In genomic region chr5:120465281-120465961, GRCh38 we compare ENCODE assay signal across 8 cellular contexts. TPM values are rescaled to one million over a fixed set of nuclear protein-coding genes. Genes with fewer than 3 reads are reported as not detected.
A peak's percentile ranks its signal among the peaks of the same experiment; 100 is the strongest.
DNase-seq lines count a peak whose midpoint lies in the region; ATAC-seq and FAIRE-seq lines count a peak whose summit lies in the region.

No MANE protein-coding gene starts in this region.

- H3K36me3 Mint-ChIP-seq in activated CD8-positive, alpha-beta memory T cell treated with anti-CD3 and anti-CD28 coated beads, Interleukin-2, amount 10 ng/mL, durations not matched to agents 7 days and 5 days = peaks cover 1% of the 10 kb centered on the region
- H3K36me3 Mint-ChIP-seq in activated T-helper 2 cell treated with anti-CD3 and anti-CD28 coated beads, Interferon-gamma antibody, Interleukin-2, Interleukin-4, amounts not matched to agents 10 μg/mL and 5 μg/mL and 100 μg/mL, durations not matched to agents 14 hours and 24 hours and 36 hours (ENCODE audit: low read depth) = no peaks in the 10 kb centered on the region

- H3K9me3 Mint-ChIP-seq in activated CD8-positive, alpha-beta memory T cell treated with anti-CD3 and anti-CD28 coated beads, Interleukin-2, amount 10 ng/mL, durations not matched to agents 7 days and 5 days (ENCODE audit: low read depth) = no peaks in the 10 kb centered on the region
- H3K9me3 Mint-ChIP-seq in activated T-helper 2 cell treated with anti-CD3 and anti-CD28 coated beads, Interferon-gamma antibody, Interleukin-2, Interleukin-4, amounts not matched to agents 10 μg/mL and 5 μg/mL and 100 μg/mL, durations not matched to agents 14 hours and 24 hours and 36 hours = no peaks in the 10 kb centered on the region

- CTCF ChIA-PET in activated CD8-positive, alpha-beta memory T cell treated with anti-CD3 and anti-CD28 coated beads, Interleukin-2, amount 10 ng/mL, durations not matched to agents 7 days and 5 days (lab: Charles Lee) = no interaction called here

- FAIRE-seq in RCC 7860 (lab: Jason Lieb, UNC) = no peak

- intact Hi-C loops in activated T-helper 2 cell treated with anti-CD3 and anti-CD28 coated beads, Interferon-gamma antibody, Interleukin-2, Interleukin-4, amounts not matched to agents 10 μg/mL and 5 μg/mL and 100 μg/mL, durations not matched to agents 14 hours and 24 hours and 36 hours (cut with micrococcal nuclease) = no loop called here
- intact Hi-C loops in cardiac septum (cut with DNase I) (loop anchor here (2.0 to 10.0 kb wide), 2 partner anchors 339 to 413 kb away; no protein-coding TSS in a partner anchor), posterior cingulate gyrus (cut with DNase I) (no loop called here)

- peaks cover 4% of the 10 kb centered on the region for H3K4me1 Mint-ChIP-seq in activated CD8-positive, alpha-beta memory T cell treated with anti-CD3 and anti-CD28 coated beads, Interleukin-2, amount 10 ng/mL, durations not matched to agents 7 days and 5 days
- peaks cover 7% of the 10 kb centered on the region for H3K4me1 Mint-ChIP-seq in activated T-helper 2 cell treated with anti-CD3 and anti-CD28 coated beads, Interferon-gamma antibody, Interleukin-2, Interleukin-4, amounts not matched to agents 10 μg/mL and 5 μg/mL and 100 μg/mL, durations not matched to agents 14 hours and 24 hours and 36 hours (ENCODE audit: low read depth)

- peaks cover 47% of the 10 kb centered on the region for H3K27me3 Mint-ChIP-seq in activated CD8-positive, alpha-beta memory T cell treated with anti-CD3 and anti-CD28 coated beads, Interleukin-2, amount 10 ng/mL, durations not matched to agents 7 days and 5 days
- peaks cover 53% of the 10 kb centered on the region for H3K27me3 Mint-ChIP-seq in activated T-helper 2 cell treated with anti-CD3 and anti-CD28 coated beads, Interferon-gamma antibody, Interleukin-2, Interleukin-4, amounts not matched to agents 10 μg/mL and 5 μg/mL and 100 μg/mL, durations not matched to agents 14 hours and 24 hours and 36 hours (ENCODE audit: low read depth)

- DNase-seq in activated CD8-positive, alpha-beta memory T cell treated with anti-CD3 and anti-CD28 coated beads, Interleukin-2, amount 50 U/mL, for 48 hours = peak; percentile 49
- no peak for DNase-seq in activated CD8-positive, alpha-beta memory T cell treated with anti-CD3 and anti-CD28 coated beads, Interleukin-2, amount 10 ng/mL, durations not matched to agents 7 days and 5 days
- DNase-seq in activated T-helper 2 cell treated with anti-CD3 and anti-CD28 coated beads, Interferon-gamma antibody, Interleukin-2, Interleukin-4, amounts not matched to agents 10 μg/mL and 5 μg/mL and 100 μg/mL, durations not matched to agents 14 hours and 24 hours and 36 hours (ENCODE audit: low spot score) = no peak
- DNase-seq in cardiac septum (ENCODE audit: low spot score) = peak; percentile 79
- DNase-seq in posterior cingulate gyrus = peak in 9 of 10 donors; percentile 27 to 92 (median 53)
- no peak for DNase-seq in RCC 7860 (ENCODE audit: low spot score)

- no peak overlapping the region for H3K27ac Mint-ChIP-seq in activated CD8-positive, alpha-beta memory T cell treated with anti-CD3 and anti-CD28 coated beads, Interleukin-2, amount 10 ng/mL, durations not matched to agents 7 days and 5 days
- H3K27ac Mint-ChIP-seq in activated T-helper 2 cell treated with anti-CD3 and anti-CD28 coated beads, Interferon-gamma antibody, Interleukin-2, Interleukin-4, amounts not matched to agents 10 μg/mL and 5 μg/mL and 100 μg/mL, durations not matched to agents 14 hours and 24 hours and 36 hours = no peak overlapping the region

- no peak for ATAC-seq in activated CD8-positive, alpha-beta memory T cell treated with anti-CD3 and anti-CD28 coated beads, Interleukin-2, amount 10 ng/mL, durations not matched to agents 7 days and 5 days
- ATAC-seq in HG03439 (IDR thresholded peaks at IDR 0.05; ENCODE audit: unreplicated experiment) (no peak), HG02970 (IDR thresholded peaks at IDR 0.05; ENCODE audit: low FRiP score, unreplicated experiment) (no peak)

- H3K4me3 Mint-ChIP-seq in activated CD8-positive, alpha-beta memory T cell treated with anti-CD3 and anti-CD28 coated beads, Interleukin-2, amount 10 ng/mL, durations not matched to agents 7 days and 5 days = no peak overlapping the region
- H3K4me3 Mint-ChIP-seq in activated T-helper 2 cell treated with anti-CD3 and anti-CD28 coated beads, Interferon-gamma antibody, Interleukin-2, Interleukin-4, amounts not matched to agents 10 μg/mL and 5 μg/mL and 100 μg/mL, durations not matched to agents 14 hours and 24 hours and 36 hours (ENCODE audit: low read depth) = peak overlapping the region; percentile 13

RNA-seq across cellular contexts. Expression of gene PRR16, which starts 1.3 kb away (rescaled TPM):
- total RNA-seq in activated CD8-positive, alpha-beta memory T cell treated with anti-CD3 and anti-CD28 coated beads, Interleukin-2, amount 10 ng/mL, durations not matched to agents 7 days and 5 days = not detected
- total RNA-seq in activated T-helper 2 cell treated with anti-CD3 and anti-CD28 coated beads, Interferon-gamma antibody, Interleukin-2, Interleukin-4, amounts not matched to agents 10 μg/mL and 5 μg/mL and 100 μg/mL, durations not matched to agents 14 hours and 24 hours and 36 hours = not detected in 2 replicates
- total RNA-seq in cardiac septum = 18.1 TPM

Comparison
In these comparisons a context has a peak if more than half of its experiments do, and no peak if none do; other contexts are left out.
1. DNase-seq: peak in activated CD8-positive, alpha-beta memory T cell treated with anti-CD3 and anti-CD28 coated beads, Interleukin-2, amount 50 U/mL, for 48 hours (single experiment), cardiac septum (single experiment) and posterior cingulate gyrus (9 of 10); none in activated CD8-positive, alpha-beta memory T cell treated with anti-CD3 and anti-CD28 coated beads, Interleukin-2, amount 10 ng/mL, durations not matched to agents 7 days and 5 days (single experiment), activated T-helper 2 cell treated with anti-CD3 and anti-CD28 coated beads, Interferon-gamma antibody, Interleukin-2, Interleukin-4, amounts not matched to agents 10 μg/mL and 5 μg/mL and 100 μg/mL, durations not matched to agents 14 hours and 24 hours and 36 hours (single experiment) and RCC 7860 (single experiment).
2. RNA of gene PRR16, which starts 1.3 kb away (total RNA-seq): 18.1 TPM in cardiac septum (single experiment); not detected in activated CD8-positive, alpha-beta memory T cell treated with anti-CD3 and anti-CD28 coated beads, Interleukin-2, amount 10 ng/mL, durations not matched to agents 7 days and 5 days and not detected in activated T-helper 2 cell treated with anti-CD3 and anti-CD28 coated beads, Interferon-gamma antibody, Interleukin-2, Interleukin-4, amounts not matched to agents 10 μg/mL and 5 μg/mL and 100 μg/mL, durations not matched to agents 14 hours and 24 hours and 36 hours; every median in the first group is over 10 times any median in the second.